11 cellular contexts compared by ENCODE assay signal in genomic region chr19:891421-892200, GRCh38. TPM values are rescaled to one million over a fixed set of nuclear protein-coding genes. Genes with fewer than 3 reads are reported as not detected.
DNase-seq lines count a peak whose midpoint lies in the region; ATAC-seq and TF ChIP-seq lines count a peak whose summit lies in the region.
"Not testable (repeated sequence)": the region's sequence is repeated elsewhere in the genome, so short reads cannot be mapped to it uniquely, and the experiment has no call there.
"Had no signal": no experiment of that assay in that cellular context is flagged by ENCODE, and none has a peak within 500 bp of the region (broad histone marks: within the 10 kb centered on the region; RNA-seq: fewer than 3 reads in every experiment).

No MANE protein-coding gene starts in this region.

- H3K4me3 Mint-ChIP-seq in T-helper 2 cell treated with Interferon-gamma antibody and Interleukin-4, amounts not matched to agents 5 μg/mL and 100 μg/mL, for 36 hours: peak overlapping the region; percentile 88

- peak overlapping the region; percentile 91 for H3K9ac ChIP-seq in Karpas-422 (ENCODE audit: low read length)
- not testable (repeated sequence) for H3K9ac ChIP-seq in parathyroid adenoma

- intact Hi-C loops in right lobe of liver (cut with DNase I): not testable (repeated sequence)

- not testable (repeated sequence) for H3K9me2 ChIP-seq in Karpas-422 (replicated peaks; ENCODE audit: insufficient read depth, low read length)

- not testable (repeated sequence) for TF ChIP-seq POLR2A in right lobe of liver (IDR thresholded peaks at IDR 0.05); upper lobe of left lung (IDR thresholded peaks at IDR 0.05)

- peak; percentile 17 for ATAC-seq in esophagus mucosa
- ATAC-seq in right lobe of liver; upper lobe of left lung (ENCODE audit: low FRiP score in 2 of 2): not testable (repeated sequence)

- H3K36me3 Mint-ChIP-seq in T-helper 2 cell treated with Interferon-gamma antibody and Interleukin-4, amounts not matched to agents 5 μg/mL and 100 μg/mL, for 36 hours (ENCODE audit: low read depth): peaks cover 19% of the 10 kb centered on the region

- H3K27ac ChIP-seq in Karpas-422 (ENCODE audit: low read length); right lobe of liver; parathyroid adenoma: not testable (repeated sequence)
- peak overlapping the region; percentile 89 to 95 (median 92) for H3K27ac ChIP-seq in upper lobe of left lung

- not testable (repeated sequence) for H4K20me1 ChIP-seq in Karpas-422 (ENCODE audit: insufficient read depth, low read depth, low read length)

- in situ Hi-C loops in astrocyte of the cerebellum (cut with HindIII; ENCODE audit: low sequenced_read_pairs): not testable (repeated sequence)

- not testable (repeated sequence) for H2AFZ ChIP-seq in Karpas-422 (ENCODE audit: low read length); parathyroid adenoma

- H3K27ac Mint-ChIP-seq in T-helper 2 cell treated with Interferon-gamma antibody and Interleukin-4, amounts not matched to agents 5 μg/mL and 100 μg/mL, for 36 hours: peak overlapping the region; percentile 84

- peaks cover 12% of the 10 kb centered on the region for H3K4me1 Mint-ChIP-seq in T-helper 2 cell treated with Interferon-gamma antibody and Interleukin-4, amounts not matched to agents 5 μg/mL and 100 μg/mL, for 36 hours (ENCODE audit: low read depth)

- not testable (repeated sequence) for H3K36me3 ChIP-seq in Karpas-422 (ENCODE audit: insufficient read depth, low read length); right lobe of liver; parathyroid adenoma (ENCODE audit: control insufficient read depth, insufficient read depth, low read length)
- H3K36me3 ChIP-seq in upper lobe of left lung: peaks cover 0 to 43% (median 25%) of the 10 kb centered on the region in 4 donors

- DNase-seq in COR-L47 (lab: John Stamatoyannopoulos, UW) (peak; percentile 52), upper lobe of left lung (peak; percentile 68 to 84)
- not testable (repeated sequence) for DNase-seq in Karpas-422; T-helper 2 cell treated with Interferon-gamma antibody and Interleukin-4, amounts not matched to agents 5 μg/mL and 100 μg/mL, for 36 hours (ENCODE audit: low spot score); astrocyte of the cerebellum (ENCODE audit: low read depth); right lobe of liver

- peak overlapping the region; percentile 84 for H3K4me3 ChIP-seq in Karpas-422 (ENCODE audit: low read length)
- H3K4me3 ChIP-seq in astrocyte of the cerebellum (ENCODE audit: low read depth, low read length): peak overlapping the region; percentile 80
- peak overlapping the region; percentile 72 to 94 (median 86) for H3K4me3 ChIP-seq in right lobe of liver
- peak overlapping the region; percentile 80 for H3K4me3 ChIP-seq in parathyroid adenoma (ENCODE audit: low read depth, low read length)
- H3K4me3 ChIP-seq in upper lobe of left lung: peak overlapping the region in 3 of 4 donors; percentile 68 to 95 (median 73)

- H3K27me3 Mint-ChIP-seq in T-helper 2 cell treated with Interferon-gamma antibody and Interleukin-4, amounts not matched to agents 5 μg/mL and 100 μg/mL, for 36 hours (ENCODE audit: low read depth): not testable (repeated sequence)

- H3K9me3 ChIP-seq in Karpas-422 (ENCODE audit: low read length); right lobe of liver; parathyroid adenoma (ENCODE audit: control insufficient read depth, low read length); upper lobe of left lung: not testable (repeated sequence)

- peaks cover 19% of the 10 kb centered on the region for H3K79me2 ChIP-seq in Karpas-422 (ENCODE audit: low read length)
- not testable (repeated sequence) for H3K79me2 ChIP-seq in parathyroid adenoma

- H3K9me3 Mint-ChIP-seq in T-helper 2 cell treated with Interferon-gamma antibody and Interleukin-4, amounts not matched to agents 5 μg/mL and 100 μg/mL, for 36 hours: not testable (repeated sequence)

- TF ChIP-seq CTCF in astrocyte of the cerebellum (IDR thresholded peaks at IDR 0.05; ENCODE audit: low read depth, low read length, missing control alignments); right lobe of liver (IDR thresholded peaks at IDR 0.05); parathyroid adenoma (IDR thresholded peaks at IDR 0.05); upper lobe of left lung (IDR thresholded peaks at IDR 0.05): not testable (repeated sequence)

- not testable (repeated sequence) for TF ChIP-seq EP300 in upper lobe of left lung (IDR thresholded peaks at IDR 0.05)

- WGBS in right lobe of liver (ENCODE audit: insufficient coverage, low coverage, low lambda C conversion rate, missing lambda C conversion rate): 88% methylated on average over 22 of the region's 50 CpGs
- WGBS in upper lobe of left lung, 2 donors: 67 to 73% methylated on average over 16 to 25 of the region's 50 CpGs

- H3K27me3 ChIP-seq in Karpas-422 (ENCODE audit: low read length); right lobe of liver; parathyroid adenoma (ENCODE audit: control insufficient read depth, insufficient read depth, low read length); upper lobe of left lung: not testable (repeated sequence)

- H3K4me1 ChIP-seq in Karpas-422 (ENCODE audit: low read length) (peaks cover 12% of the 10 kb centered on the region), upper lobe of left lung (peaks cover 7 to 20% (median 18%) of the 10 kb centered on the region in 4 donors)
- not testable (repeated sequence) for H3K4me1 ChIP-seq in right lobe of liver, parathyroid adenoma

- H3K4me2 ChIP-seq in Karpas-422 (ENCODE audit: low read depth, low read length, poor library complexity, severe bottlenecking) (peak overlapping the region; percentile 90), parathyroid adenoma (ENCODE audit: low read length) (peak overlapping the region; percentile 91)

RNA-seq across cellular contexts. Expression of gene MED16, which starts 1.4 kb away (rescaled TPM):
- total RNA-seq in Karpas-422 (2014; rRNA removed; shearing (Covaris generic); ENCODE audit: low replicate concordance): 10.8 and 14.1 TPM in 2 replicates
- total RNA-seq in esophagus mucosa: 43.5 TPM
- total RNA-seq in right lobe of liver: 10 to 100 TPM; 32.0 to 35.7 (median 33.3) TPM
- total RNA-seq in upper lobe of left lung: 100 to 1,000 TPM in 2 of 6 donors, 10 to 100 TPM in 4; 33.5 to 110 (median 62.1) TPM

RNA-seq across cellular contexts. Expression of gene RNU6-9, which starts 1.7 kb away (rescaled TPM):
- total RNA-seq in Karpas-422 (2014; rRNA removed; shearing (Covaris generic); ENCODE audit: low replicate concordance): not detected in 2 replicates
- total RNA-seq in esophagus mucosa: not detected
- not detected for total RNA-seq in right lobe of liver
- total RNA-seq in upper lobe of left lung: not detected
- total RNA-seq: dermis blood vessel endothelial cell, LHCN-M2, sciatic nerve had no signal

RNA-seq across cellular contexts. Expression of gene R3HDM4, which starts 21.4 kb away (rescaled TPM):
- 41.9 and 43.8 TPM in 2 replicates for total RNA-seq in Karpas-422 (2014; rRNA removed; shearing (Covaris generic); ENCODE audit: low replicate concordance)
- 59.2 TPM for total RNA-seq in esophagus mucosa
- 10 to 100 TPM; 14.5 to 28.2 (median 20.5) TPM for total RNA-seq in right lobe of liver
- 10 to 100 TPM; 39.6 to 71.2 (median 63.3) TPM for total RNA-seq in upper lobe of left lung

RNA-seq across cellular contexts. Expression of gene KISS1R, which starts 25.5 kb away (rescaled TPM):
- total RNA-seq in Karpas-422 (2014; rRNA removed; shearing (Covaris generic); ENCODE audit: low replicate concordance): not detected in 2 replicates
- not detected for total RNA-seq in esophagus mucosa
- total RNA-seq in right lobe of liver: under 1 TPM in 1 of 6 experiments, not detected in 5; 0.47 TPM
- not detected for total RNA-seq in upper lobe of left lung
- total RNA-seq: dermis blood vessel endothelial cell, LHCN-M2, sciatic nerve had no signal

RNA-seq across cellular contexts. Expression of gene CFD, which starts 32.1 kb away (rescaled TPM):
- total RNA-seq in Karpas-422 (2014; rRNA removed; shearing (Covaris generic); ENCODE audit: low replicate concordance): 1.5 and 6.9 TPM in 2 replicates
- total RNA-seq in esophagus mucosa: 21.5 TPM
- total RNA-seq in right lobe of liver: 1 to 10 TPM; 3.5 to 9.6 (median 7.8) TPM
- 100 to 1,000 TPM; 101 to 393 (median 259) TPM for total RNA-seq in upper lobe of left lung
- total RNA-seq: dermis blood vessel endothelial cell, LHCN-M2 had no signal
